Comparison of ENCODE assay signal across 20 cellular contexts in genomic region chr20:34043025-34043424, GRCh38. TPM values are rescaled to one million over a fixed set of nuclear protein-coding genes. Genes with fewer than 3 reads are reported as not detected.
DNase-seq lines count a peak whose midpoint lies in the region; ATAC-seq and TF ChIP-seq lines count a peak whose summit lies in the region.
"Had no signal": no experiment of that assay in that cellular context is flagged by ENCODE, and none has a peak within 500 bp of the region (broad histone marks: within the 10 kb centered on the region; RNA-seq: fewer than 3 reads in every experiment).

No MANE protein-coding gene starts in this region.

- no peak for DNase-seq in activated CD4-positive, alpha-beta memory T cell treated with anti-CD3 and anti-CD28 coated beads for 36 hours
- DNase-seq in activated CD4-positive, alpha-beta memory T cell treated with anti-CD3 and anti-CD28 coated beads, Interleukin-2, amount 10 ng/mL, durations not matched to agents 7 days and 5 days, result no peak
- DNase-seq in CD8-positive, alpha-beta memory T cell, result no peak
- no peak for DNase-seq in effector memory CD8-positive, alpha-beta T cell
- no peak for DNase-seq in progenitor cell of endocrine pancreas (ENCODE audit: low spot score, unreplicated experiment)
- DNase-seq in OCI-M1 (lab: John Stamatoyannopoulos, UW), result no peak
- DNase-seq in H7, result no peak
- DNase-seq: activated CD4-positive, alpha-beta T cell treated with anti-CD3 and anti-CD28 coated beads, Interleukin-2, amount 50 U/mL, for 4 hours; esophagus squamous epithelium; GDM1; NCI-H146; NCI-H748 treated with DMSO at 0.1 percent for 48 hours; T-helper 2 cell had no signal

- no peak overlapping the region for H3K27ac ChIP-seq in CD8-positive, alpha-beta memory T cell (ENCODE audit: low read depth, low read length)
- H3K27ac ChIP-seq: ascending aorta, BLaER1, esophagus squamous epithelium, SJSA1, VCaP had no signal

- POLR2A ChIA-PET in activated CD4-positive, alpha-beta memory T cell treated with anti-CD3 and anti-CD28 coated beads for 36 hours (lab: Charles Lee), result no interaction called here
- POLR2A ChIA-PET in activated CD4-positive, alpha-beta memory T cell treated with anti-CD3 and anti-CD28 coated beads, Interleukin-2, amount 10 ng/mL, durations not matched to agents 7 days and 5 days (lab: Charles Lee), result interaction anchor here (1.0 kb wide), 1 partner anchor 50 kb away, joined by 3 read pairs; the partner anchor contains the start of gene RALY
- POLR2A ChIA-PET in CD8-positive, alpha-beta memory T cell (lab: Charles Lee), result no interaction called here

- no peak overlapping the region for H3K4me3 ChIP-seq in CD8-positive, alpha-beta memory T cell (ENCODE audit: low read length)
- H3K4me3 ChIP-seq in H7 (ENCODE audit: insufficient read depth, low read depth, low read length), result no peak overlapping the region
- H3K4me3 ChIP-seq: ascending aorta, BLaER1, esophagus squamous epithelium, SJSA1 had no signal

- no peak overlapping the region for H3K4me3 Mint-ChIP-seq in activated CD4-positive, alpha-beta memory T cell treated with anti-CD3 and anti-CD28 coated beads for 36 hours
- H3K4me3 Mint-ChIP-seq in activated CD4-positive, alpha-beta memory T cell treated with anti-CD3 and anti-CD28 coated beads, Interleukin-2, amount 10 ng/mL, durations not matched to agents 7 days and 5 days, result no peak overlapping the region
- H3K4me3 Mint-ChIP-seq in CD8-positive, alpha-beta memory T cell, result peak overlapping the region in 1 of 7 donors; percentile 6
- H3K4me3 Mint-ChIP-seq in effector memory CD8-positive, alpha-beta T cell, result peak overlapping the region in 1 of 2 donors; percentile 9
- H3K4me3 Mint-ChIP-seq in progenitor cell of endocrine pancreas (ENCODE audit: low read depth), result no peak overlapping the region
- H3K4me3 Mint-ChIP-seq: activated naive CD4-positive, alpha-beta T cell treated with anti-CD3 and anti-CD28 coated beads for 36 hours; mesothelial cell of epicardium had no signal

- peak overlapping the region; percentile 38 for H3K27ac Mint-ChIP-seq in activated CD4-positive, alpha-beta memory T cell treated with anti-CD3 and anti-CD28 coated beads for 36 hours
- no peak overlapping the region for H3K27ac Mint-ChIP-seq in activated CD4-positive, alpha-beta memory T cell treated with anti-CD3 and anti-CD28 coated beads, Interleukin-2, amount 10 ng/mL, durations not matched to agents 7 days and 5 days
- peak overlapping the region; percentile 6 to 81 (median 63) for H3K27ac Mint-ChIP-seq in CD8-positive, alpha-beta memory T cell
- peak overlapping the region; percentile 3 to 89 for H3K27ac Mint-ChIP-seq in effector memory CD8-positive, alpha-beta T cell
- H3K27ac Mint-ChIP-seq in progenitor cell of endocrine pancreas, result peak overlapping the region; percentile 26
- H3K27ac Mint-ChIP-seq: activated naive CD4-positive, alpha-beta T cell treated with anti-CD3 and anti-CD28 coated beads for 36 hours; mesothelial cell of epicardium had no signal

- no peaks in the 10 kb centered on the region for H3K27me3 Mint-ChIP-seq in activated CD4-positive, alpha-beta memory T cell treated with anti-CD3 and anti-CD28 coated beads for 36 hours
- no peaks in the 10 kb centered on the region for H3K27me3 Mint-ChIP-seq in activated CD4-positive, alpha-beta memory T cell treated with anti-CD3 and anti-CD28 coated beads, Interleukin-2, amount 10 ng/mL, durations not matched to agents 7 days and 5 days
- H3K27me3 Mint-ChIP-seq in CD8-positive, alpha-beta memory T cell, result peaks cover 0 to 1% of the 10 kb centered on the region in 2 donors
- no peaks in the 10 kb centered on the region for H3K27me3 Mint-ChIP-seq in effector memory CD8-positive, alpha-beta T cell
- no peaks in the 10 kb centered on the region for H3K27me3 Mint-ChIP-seq in progenitor cell of endocrine pancreas

- no peaks in the 10 kb centered on the region for H3K9me3 Mint-ChIP-seq in activated CD4-positive, alpha-beta memory T cell treated with anti-CD3 and anti-CD28 coated beads for 36 hours
- H3K9me3 Mint-ChIP-seq in activated CD4-positive, alpha-beta memory T cell treated with anti-CD3 and anti-CD28 coated beads, Interleukin-2, amount 10 ng/mL, durations not matched to agents 7 days and 5 days, result no peaks in the 10 kb centered on the region
- no peaks in the 10 kb centered on the region for H3K9me3 Mint-ChIP-seq in CD8-positive, alpha-beta memory T cell
- no peaks in the 10 kb centered on the region for H3K9me3 Mint-ChIP-seq in effector memory CD8-positive, alpha-beta T cell
- H3K9me3 Mint-ChIP-seq in progenitor cell of endocrine pancreas (ENCODE audit: low read depth), result no peaks in the 10 kb centered on the region
- H3K9me3 Mint-ChIP-seq: activated naive CD4-positive, alpha-beta T cell treated with anti-CD3 and anti-CD28 coated beads for 36 hours; mesothelial cell of epicardium had no signal

- CTCF ChIA-PET in activated CD4-positive, alpha-beta memory T cell treated with anti-CD3 and anti-CD28 coated beads for 36 hours (lab: Charles Lee), result no interaction called here
- CTCF ChIA-PET in activated CD4-positive, alpha-beta memory T cell treated with anti-CD3 and anti-CD28 coated beads, Interleukin-2, amount 10 ng/mL, durations not matched to agents 7 days and 5 days (lab: Charles Lee), result interaction anchor here (1.3 to 1.6 kb wide), 2 partner anchors 18 to 21 kb away, joined by 3 read pairs; no protein-coding TSS in a partner anchor
- CTCF ChIA-PET in CD8-positive, alpha-beta memory T cell (lab: Charles Lee), result no interaction called here

- H3K27me3 ChIP-seq in CD8-positive, alpha-beta memory T cell (ENCODE audit: insufficient read depth, low read length, poor library complexity, severe bottlenecking), result no peaks in the 10 kb centered on the region
- H3K27me3 ChIP-seq in H7 (ENCODE audit: control insufficient read depth, insufficient read depth, low read length), result no peaks in the 10 kb centered on the region
- H3K27me3 ChIP-seq: ascending aorta, BLaER1, esophagus squamous epithelium, SJSA1 had no signal

- H3K36me3 Mint-ChIP-seq in activated CD4-positive, alpha-beta memory T cell treated with anti-CD3 and anti-CD28 coated beads for 36 hours, result no peaks in the 10 kb centered on the region
- H3K36me3 Mint-ChIP-seq in activated CD4-positive, alpha-beta memory T cell treated with anti-CD3 and anti-CD28 coated beads, Interleukin-2, amount 10 ng/mL, durations not matched to agents 7 days and 5 days (ENCODE audit: low read depth), result peaks cover 12% of the 10 kb centered on the region
- H3K36me3 Mint-ChIP-seq in CD8-positive, alpha-beta memory T cell, result peaks cover 0 to 41% (median 2%) of the 10 kb centered on the region in 3 donors
- peaks cover 24% of the 10 kb centered on the region for H3K36me3 Mint-ChIP-seq in effector memory CD8-positive, alpha-beta T cell (ENCODE audit: insufficient read depth)
- H3K36me3 Mint-ChIP-seq in progenitor cell of endocrine pancreas (ENCODE audit: insufficient read depth), result peaks cover 8% of the 10 kb centered on the region
- H3K36me3 Mint-ChIP-seq: mesothelial cell of epicardium had no signal

- TF ChIP-seq CTCF in progenitor cell of endocrine pancreas (IDR thresholded peaks at IDR 0.05; ENCODE audit: unreplicated experiment), result no peak

- no peaks in the 10 kb centered on the region for H3K36me3 ChIP-seq in CD8-positive, alpha-beta memory T cell (ENCODE audit: insufficient read depth, low read length)
- H3K36me3 ChIP-seq in H7 (replicated peaks; ENCODE audit: control insufficient read depth, insufficient read depth, low read length), result 0 out of 2 replicates have a peak, but pooled peaks cover 2% of the 10 kb centered on the region
- H3K36me3 ChIP-seq: ascending aorta had no signal

- intact Hi-C loops in activated CD4-positive, alpha-beta memory T cell treated with anti-CD3 and anti-CD28 coated beads for 36 hours (cut with micrococcal nuclease), result no loop called here

- ATAC-seq in effector memory CD8-positive, alpha-beta T cell (replicated peaks), result no peak
- ATAC-seq in GM21390 (IDR thresholded peaks at IDR 0.05; ENCODE audit: unreplicated experiment), result no peak

- H3K4me1 Mint-ChIP-seq in activated CD4-positive, alpha-beta memory T cell treated with anti-CD3 and anti-CD28 coated beads for 36 hours (ENCODE audit: low read depth), result peaks cover 73% of the 10 kb centered on the region
- H3K4me1 Mint-ChIP-seq in activated CD4-positive, alpha-beta memory T cell treated with anti-CD3 and anti-CD28 coated beads, Interleukin-2, amount 10 ng/mL, durations not matched to agents 7 days and 5 days, result peaks cover 2% of the 10 kb centered on the region
- H3K4me1 Mint-ChIP-seq in CD8-positive, alpha-beta memory T cell, result peaks cover 83 to 96% (median 94%) of the 10 kb centered on the region in 3 donors
- peaks cover 65 to 90% of the 10 kb centered on the region in 2 donors for H3K4me1 Mint-ChIP-seq in effector memory CD8-positive, alpha-beta T cell (ENCODE audit: low read depth in 2 of 2)
- peaks cover 30% of the 10 kb centered on the region for H3K4me1 Mint-ChIP-seq in progenitor cell of endocrine pancreas (ENCODE audit: low read depth)

- H3K9me3 ChIP-seq in CD8-positive, alpha-beta memory T cell (ENCODE audit: low read length), result no peaks in the 10 kb centered on the region
- H3K9me3 ChIP-seq: ascending aorta, BLaER1, esophagus squamous epithelium, SJSA1 had no signal

- peaks cover 36% of the 10 kb centered on the region for H3K4me1 ChIP-seq in CD8-positive, alpha-beta memory T cell (ENCODE audit: insufficient read depth, low read length)
- H3K4me1 ChIP-seq: SJSA1 had no signal

RNA-seq across cellular contexts. Expression of gene RALY, which starts 49.3 kb away (rescaled TPM):
- total RNA-seq in activated CD4-positive, alpha-beta memory T cell treated with anti-CD3 and anti-CD28 coated beads for 36 hours, result 100 to 1,000 TPM; 149 to 159 TPM
- total RNA-seq in activated CD4-positive, alpha-beta memory T cell treated with anti-CD3 and anti-CD28 coated beads, Interleukin-2, amount 10 ng/mL, durations not matched to agents 7 days and 5 days, result 100 to 1,000 TPM; 204 to 209 TPM
- 100 to 1,000 TPM; 159 to 160 TPM for total RNA-seq in CD8-positive, alpha-beta memory T cell
- 230 TPM for polyA plus RNA-seq in CD8-positive, alpha-beta memory T cell
- 228 and 236 TPM in 2 replicates for total RNA-seq in progenitor cell of endocrine pancreas
- total RNA-seq in H7 (2014; rRNA removed; shearing (Covaris generic)), result 147 and 164 TPM in 2 replicates
